14 cellular contexts compared by ENCODE assay signal in genomic region chr21:31235671-31236450, GRCh38.
A peak's percentile ranks its signal among the peaks of the same experiment; 100 is the strongest.
DNase-seq lines count a peak whose midpoint lies in the region; ATAC-seq and TF ChIP-seq lines count a peak whose summit lies in the region.
"Had no signal": no experiment of that assay in that cellular context is flagged by ENCODE, and none has a peak within 500 bp of the region (broad histone marks: within the 10 kb centered on the region; RNA-seq: fewer than 3 reads in every experiment).

No MANE protein-coding gene starts in this region.

- H3K4me1 Mint-ChIP-seq in T-helper 2 cell treated with Interferon-gamma antibody and Interleukin-4, amounts not matched to agents 5 μg/mL and 100 μg/mL, for 36 hours (ENCODE audit: low read depth): peaks cover 10% of the 10 kb centered on the region

- peaks cover 11% of the 10 kb centered on the region for H3K9me3 Mint-ChIP-seq in T-helper 2 cell treated with Interferon-gamma antibody and Interleukin-4, amounts not matched to agents 5 μg/mL and 100 μg/mL, for 36 hours

- no peak overlapping the region for H3K4me3 ChIP-seq in AG10803 (ENCODE audit: low read length)

- DNase-seq in AG10803 (ENCODE audit: low read depth) (peak; percentile 18), ELR (ENCODE audit: low read depth) (peak; percentile 31), DMS 273 (lab: John Stamatoyannopoulos, UW; ENCODE audit: unreplicated experiment) (no peak), cortex of kidney (lab: John Stamatoyannopoulos, UW) (no peak)
- peak; percentile 4 for DNase-seq in T-helper 2 cell treated with Interferon-gamma antibody and Interleukin-4, amounts not matched to agents 5 μg/mL and 100 μg/mL, for 36 hours (ENCODE audit: low spot score)
- DNase-seq: activated CD8-positive, alpha-beta memory T cell treated with anti-CD3 and anti-CD28 coated beads for 24 hours; glutamatergic neuron; left cardiac atrium; NCI-H2107; T-helper 1 cell had no signal

- H3K36me3 Mint-ChIP-seq in T-helper 2 cell treated with Interferon-gamma antibody and Interleukin-4, amounts not matched to agents 5 μg/mL and 100 μg/mL, for 36 hours (ENCODE audit: low read depth): peaks cover 5% of the 10 kb centered on the region

- no peak for TF ChIP-seq CTCF in AG10803 (conservative IDR thresholded peaks at IDR 0.05; ENCODE audit: low read length)

- no peaks in the 10 kb centered on the region for H3K27me3 Mint-ChIP-seq in T-helper 2 cell treated with Interferon-gamma antibody and Interleukin-4, amounts not matched to agents 5 μg/mL and 100 μg/mL, for 36 hours (ENCODE audit: low read depth)

- no peak overlapping the region for H3K27ac Mint-ChIP-seq in T-helper 2 cell treated with Interferon-gamma antibody and Interleukin-4, amounts not matched to agents 5 μg/mL and 100 μg/mL, for 36 hours

- ATAC-seq in esophagus mucosa (peak; percentile 29), HG03521 (IDR thresholded peaks at IDR 0.05; ENCODE audit: unreplicated experiment) (no peak), SK-N-SH treated with all-trans-retinoic acid at 6 μM for 48 hours (no peak)
- ATAC-seq: left cardiac atrium, sciatic nerve had no signal

- no peak overlapping the region for H3K4me3 Mint-ChIP-seq in T-helper 2 cell treated with Interferon-gamma antibody and Interleukin-4, amounts not matched to agents 5 μg/mL and 100 μg/mL, for 36 hours

TF ChIP-seq in SK-N-SH treated with all-trans-retinoic acid at 6 μM for 48 hours, 23 proteins besides CTCF, POLR2A, EP300 and RAD21:
- TF ChIP-seq TOX (CRISPR knock-in tag; IDR thresholded peaks at IDR 0.05; ENCODE audit: borderline replicate concordance) (no peak), SNAI2 (CRISPR knock-in tag; IDR thresholded peaks at IDR 0.05) (no peak), BACH2 (CRISPR knock-in tag; IDR thresholded peaks at IDR 0.05; ENCODE audit: borderline replicate concordance) (no peak), ZNF70 (CRISPR knock-in tag; IDR thresholded peaks at IDR 0.05) (no peak), ZC3H10 (CRISPR knock-in tag; IDR thresholded peaks at IDR 0.05) (no peak), PATZ1 (CRISPR knock-in tag; IDR thresholded peaks at IDR 0.05; ENCODE audit: borderline replicate concordance) (no peak), ARNTL (CRISPR knock-in tag; IDR thresholded peaks at IDR 0.05; ENCODE audit: borderline replicate concordance, low read depth) (no peak), OSR1 (CRISPR knock-in tag; IDR thresholded peaks at IDR 0.05) (no peak), PPARA (CRISPR knock-in tag; IDR thresholded peaks at IDR 0.05; ENCODE audit: borderline replicate concordance) (no peak)

Comparison
In these comparisons a context has a peak if more than half of its experiments do, and no peak if none do; other contexts are left out.
1. DNase-seq: peak in AG10803 (single experiment), ELR (single experiment) and T-helper 2 cell treated with Interferon-gamma antibody and Interleukin-4, amounts not matched to agents 5 μg/mL and 100 μg/mL, for 36 hours (single experiment); none in DMS 273 (single experiment) and cortex of kidney (single experiment).